Comparison of ENCODE assay signal across 14 cellular contexts in the genomic region with DNA sequence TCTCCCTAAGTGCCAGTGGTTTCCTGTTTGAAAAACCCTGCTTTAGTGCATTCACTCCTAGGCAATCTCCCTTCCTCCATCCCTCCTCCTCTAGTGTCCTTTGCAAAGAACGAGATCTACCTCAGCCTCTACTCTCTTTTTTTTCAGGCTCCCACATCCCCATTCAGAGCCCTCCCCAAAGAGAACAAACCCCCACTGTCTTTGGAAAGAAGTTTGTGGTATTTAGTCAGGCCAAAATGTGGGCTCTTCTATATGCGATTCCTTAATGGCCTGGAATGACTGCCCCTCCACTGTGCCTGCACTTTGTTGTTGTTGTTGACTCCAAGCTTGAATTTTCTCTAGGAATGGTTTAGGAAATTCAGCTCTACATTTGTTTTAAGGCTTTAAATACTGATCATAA.
"Had no signal": no experiment of that assay in that cellular context is flagged by ENCODE, and none has a peak within 500 bp of the region (broad histone marks: within the 10 kb centered on the region; RNA-seq: fewer than 3 reads in every experiment).

No MANE protein-coding gene starts in this region.

- H3K4me1 ChIP-seq: left ventricle myocardium inferior, right atrium auricular region, uterus had no signal

- H3K36me3 ChIP-seq: left ventricle myocardium inferior, right atrium auricular region, tibial nerve, uterus had no signal

- H3K27ac ChIP-seq: body of pancreas, hepatocyte, left ventricle myocardium inferior, right atrium auricular region, tibial nerve, uterus had no signal

- H3K27ac Mint-ChIP-seq: activated naive CD4-positive, alpha-beta T cell treated with anti-CD3 and anti-CD28 coated beads for 36 hours; effector memory CD8-positive, alpha-beta T cell; progenitor cell of endocrine pancreas; T-helper 1 cell treated with Interleukin-12 subunit alpha and Interleukin-12 subunit beta and Interleukin-4 antibody, amounts not matched to agents 30 μg/mL and 1 μg/mL, for 36 hours had no signal

- ATAC-seq: activated CD4-positive, CD25-positive, alpha-beta regulatory T cell treated with anti-CD3 and anti-CD28 coated beads, Interleukin-2, amount 50 U/mL, for 24 hours; body of pancreas; effector memory CD8-positive, alpha-beta T cell; stimulated activated naive CD8-positive, alpha-beta T cell treated with anti-CD3 and anti-CD28 coated beads, Interleukin-15, Interleukin-2, amounts not matched to agents 100 U/mL and 50 U/mL, for 24 hours had no signal

- H2AFZ ChIP-seq: hepatocyte had no signal

- H3K27me3 ChIP-seq: body of pancreas, hepatocyte, right atrium auricular region, tibial nerve, uterus had no signal

- H3K4me2 ChIP-seq: hepatocyte had no signal

- H3K9me3 Mint-ChIP-seq: effector memory CD8-positive, alpha-beta T cell had no signal

- H3K4me3 ChIP-seq: body of pancreas, hepatocyte, left ventricle myocardium inferior, right atrium auricular region, tibial nerve, uterus had no signal

- H3K27me3 Mint-ChIP-seq: effector memory CD8-positive, alpha-beta T cell; progenitor cell of endocrine pancreas had no signal

- H3K4me3 Mint-ChIP-seq: activated naive CD4-positive, alpha-beta T cell treated with anti-CD3 and anti-CD28 coated beads for 36 hours; effector memory CD8-positive, alpha-beta T cell; T-helper 1 cell treated with Interleukin-12 subunit alpha and Interleukin-12 subunit beta and Interleukin-4 antibody, amounts not matched to agents 30 μg/mL and 1 μg/mL, for 36 hours had no signal

- H3K9me3 ChIP-seq: body of pancreas, right atrium auricular region, uterus had no signal

- DNase-seq: body of pancreas; effector memory CD8-positive, alpha-beta T cell; left ventricle myocardium inferior; stimulated activated CD4-positive, alpha-beta T cell treated with anti-CD3 and anti-CD28 coated beads, Interleukin-12 subunit alpha, Interleukin-12 subunit beta, amount 100 ng/mL, for 4 hours; stimulated activated CD4-positive, alpha-beta T cell treated with anti-CD3 and anti-CD28 coated beads, Interleukin-2, amount 100 ng/mL, for 24 hours; stimulated activated naive CD8-positive, alpha-beta T cell treated with anti-CD3 and anti-CD28 coated beads, Interleukin-15, Interleukin-2, amounts not matched to agents 100 U/mL and 50 U/mL, for 24 hours; uterus had no signal
